Comparison of ENCODE assay signal across 29 cellular contexts in genomic region chr5:29157975-29158374, GRCh38.
"Had no signal": no experiment of that assay in that cellular context is flagged by ENCODE, and none has a peak within 500 bp of the region (broad histone marks: within the 10 kb centered on the region; RNA-seq: fewer than 3 reads in every experiment).

No MANE protein-coding gene starts in this region.

- H3K36me3 ChIP-seq: esophagus squamous epithelium, gastrocnemius medialis, heart right ventricle, left ventricle myocardium inferior, lower lobe of right lung had no signal

- H3K27me3 ChIP-seq: dorsolateral prefrontal cortex, esophagus squamous epithelium, gastrocnemius medialis, heart right ventricle had no signal

- H3K4me3 Mint-ChIP-seq: effector memory CD8-positive, alpha-beta T cell; endodermal cell; mesothelial cell of epicardium; naive B cell; naive thymus-derived CD8-positive, alpha-beta T cell had no signal

- H3K4me1 ChIP-seq: esophagus squamous epithelium, gastrocnemius medialis, heart right ventricle, left ventricle myocardium inferior, lower lobe of right lung had no signal

- H3K4me3 ChIP-seq: coronary artery, dorsolateral prefrontal cortex, esophagus squamous epithelium, gastrocnemius medialis, heart right ventricle, left ventricle myocardium inferior, lower lobe of right lung, mucosa of descending colon had no signal

- H3K27ac Mint-ChIP-seq: effector memory CD8-positive, alpha-beta T cell; mesothelial cell of epicardium; naive B cell; naive thymus-derived CD8-positive, alpha-beta T cell had no signal

- FAIRE-seq: colon, endometrium, islet of Langerhans, keratinocyte had no signal

- DNase-seq: dermis blood vessel endothelial cell; dorsolateral prefrontal cortex; effector CD8-positive, alpha-beta T cell; effector memory CD8-positive, alpha-beta T cell; endodermal cell; erythroblast; esophagus squamous epithelium; foreskin fibroblast; foreskin melanocyte; gastrocnemius medialis; glutamatergic neuron; head of caudate nucleus; heart right ventricle; hippocampal formation; left cardiac atrium; left ventricle myocardium inferior; lower lobe of right lung; mesenchymal stem cell; mucosa of descending colon; naive B cell; naive thymus-derived CD8-positive, alpha-beta T cell had no signal

- H3K9me3 ChIP-seq: esophagus squamous epithelium, gastrocnemius medialis, lower lobe of right lung, mucosa of descending colon had no signal

- H3K27ac ChIP-seq: coronary artery, dorsolateral prefrontal cortex, epithelial cell of prostate, esophagus squamous epithelium, gastrocnemius medialis, heart right ventricle, left ventricle myocardium inferior, lower lobe of right lung had no signal

- H3K27me3 Mint-ChIP-seq: effector memory CD8-positive, alpha-beta T cell; naive B cell; naive thymus-derived CD8-positive, alpha-beta T cell had no signal

- H3K4me1 Mint-ChIP-seq: naive B cell; naive thymus-derived CD8-positive, alpha-beta T cell had no signal

- H3K36me3 Mint-ChIP-seq: mesothelial cell of epicardium; naive B cell; naive thymus-derived CD8-positive, alpha-beta T cell had no signal

- ATAC-seq: effector memory CD8-positive, alpha-beta T cell; esophagus mucosa; gastrocnemius medialis; heart right ventricle; left cardiac atrium; lower lobe of right lung; mucosa of descending colon; naive thymus-derived CD8-positive, alpha-beta T cell had no signal

- H3K9me3 Mint-ChIP-seq: endodermal cell, mesothelial cell of epicardium had no signal
